Comparison of ENCODE assay signal across 12 cellular contexts in the genomic region with DNA sequence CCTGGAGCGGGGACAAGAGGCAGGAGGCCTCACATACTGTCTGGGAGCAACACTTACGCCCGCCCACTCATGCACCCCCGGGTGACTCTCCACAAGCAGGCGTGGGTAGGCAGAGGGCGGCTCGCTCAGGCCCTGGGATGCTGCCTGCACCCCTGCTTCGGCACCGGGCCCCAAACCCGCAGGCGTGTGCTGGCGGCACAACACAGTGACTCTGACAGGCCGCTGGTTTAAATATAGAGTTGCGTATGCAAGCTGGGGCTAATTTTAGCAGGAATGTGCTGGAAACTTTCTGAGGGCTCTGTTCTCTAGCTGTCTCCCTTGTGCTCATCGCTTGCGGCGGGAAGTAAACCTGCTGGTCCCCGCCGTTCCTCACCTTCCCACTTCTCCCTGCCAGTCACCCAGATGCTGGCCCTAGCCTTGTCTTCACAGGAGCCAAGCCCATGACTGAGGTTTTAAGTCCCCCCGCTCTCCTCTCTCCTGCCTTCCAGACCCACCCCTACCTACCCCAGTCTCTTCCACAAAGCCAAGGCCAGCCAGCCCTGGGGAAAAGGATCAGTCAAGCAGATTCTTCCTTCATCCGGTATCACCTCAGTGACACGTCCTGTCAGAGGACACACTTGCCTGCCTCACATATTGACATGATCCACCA.
DNase-seq lines count a peak whose midpoint lies in the region; ATAC-seq and TF ChIP-seq lines count a peak whose summit lies in the region.
"Had no signal": no experiment of that assay in that cellular context is flagged by ENCODE, and none has a peak within 500 bp of the region (broad histone marks: within the 10 kb centered on the region; RNA-seq: fewer than 3 reads in every experiment).

No MANE protein-coding gene starts in this region.

- no peaks in the 10 kb centered on the region for H3K36me3 ChIP-seq in gastrocnemius medialis
- H3K36me3 ChIP-seq in thyroid gland, result no peaks in the 10 kb centered on the region
- H3K36me3 ChIP-seq: neutrophil had no signal

- H3K27me3 ChIP-seq in gastrocnemius medialis, result no peaks in the 10 kb centered on the region
- H3K27me3 ChIP-seq in thyroid gland, result no peaks in the 10 kb centered on the region

- TF ChIP-seq CTCF in gastrocnemius medialis (IDR thresholded peaks at IDR 0.05 in 4 of 5, conservative IDR thresholded peaks at IDR 0.05 in 1 of 5), result no peak
- TF ChIP-seq CTCF in thyroid gland (IDR thresholded peaks at IDR 0.05), result no peak

- peak; percentile 33 for DNase-seq in Ammon's horn (ENCODE audit: low spot score)
- DNase-seq in caudate nucleus (lab: John Stamatoyannopoulos, UW), result peak in 20 of 61 donors; percentile 9 to 86 (median 34)
- DNase-seq in hepatic stellate cell (ENCODE audit: low spot score), result peak; percentile 70
- DNase-seq in gastrocnemius medialis, result peak; percentile 49 to 63
- no peak for DNase-seq in stimulated activated CD4-positive, alpha-beta T cell treated with anti-CD3 and anti-CD28 coated beads, Interleukin-4, amount 100 ng/mL, for 1 hour
- no peak for DNase-seq in left lobe of liver (ENCODE audit: low spot score)
- DNase-seq in thyroid gland, result no peak
- DNase-seq: activated T-cell treated with anti-CD3 and anti-CD28 coated beads for 4 hours; SHP77; stimulated activated CD4-positive, alpha-beta T cell treated with anti-CD3 and anti-CD28 coated beads, Interleukin-2, amount 100 ng/mL, for 24 hours had no signal

- H3K4me3 ChIP-seq in gastrocnemius medialis, result peak overlapping the region in 2 of 4 donors; percentile 12 to 31
- no peak overlapping the region for H3K4me3 ChIP-seq in thyroid gland (replicated peaks in 1 of 3)

- intact Hi-C loops in gastrocnemius medialis (cut with DNase I; ENCODE audit: low total_unique reads), result loop anchor here (2.0 to 5.0 kb wide), 4 partner anchors 27 to 256 kb away; a partner anchor contains a TSS
- intact Hi-C loops in thyroid gland (cut with DNase I), result no loop called here

- TF ChIP-seq POLR2A in gastrocnemius medialis (IDR thresholded peaks at IDR 0.05) (peak; percentile 26 to 36), thyroid gland (IDR thresholded peaks at IDR 0.05) (no peak)

- ATAC-seq in gastrocnemius medialis, result peak; percentile 96 to 98
- ATAC-seq in left lobe of liver, result no peak
- no peak for ATAC-seq in HG03175 (IDR thresholded peaks at IDR 0.05; ENCODE audit: unreplicated experiment)

- H3K4me1 ChIP-seq in gastrocnemius medialis (peaks cover 20 to 25% of the 10 kb centered on the region in 2 donors), thyroid gland (peaks cover 0 to 20% of the 10 kb centered on the region in 2 donors)

- H3K27ac ChIP-seq in caudate nucleus (ENCODE audit: low read depth, low read length) (peak overlapping the region; percentile 21), gastrocnemius medialis (peak overlapping the region; percentile 74 to 88 (median 83)), thyroid gland (no peak overlapping the region)
- H3K27ac ChIP-seq: neutrophil had no signal

- in situ Hi-C loops in gastrocnemius medialis (cut with MboI; ENCODE audit: low sequenced_read_pairs in 4 of 4), result no loop called here

- WGBS in thyroid gland, 2 donors, result 79 to 81% methylated on average over 20 of the region's 22 CpGs

- no peaks in the 10 kb centered on the region for H3K9me3 ChIP-seq in gastrocnemius medialis
- H3K9me3 ChIP-seq in thyroid gland, result no peaks in the 10 kb centered on the region
- H3K9me3 ChIP-seq: neutrophil had no signal

Comparison
In these comparisons a context has a peak if more than half of its experiments do, and no peak if none do; other contexts are left out.
1. DNase-seq: peak in Ammon's horn (single experiment), hepatic stellate cell (single experiment) and gastrocnemius medialis (2 of 2); none in stimulated activated CD4-positive, alpha-beta T cell treated with anti-CD3 and anti-CD28 coated beads, Interleukin-4, amount 100 ng/mL, for 1 hour (single experiment), left lobe of liver (single experiment) and thyroid gland (0 of 2).
2. H3K27ac ChIP-seq: peak in caudate nucleus (single experiment) and gastrocnemius medialis (4 of 4); none in thyroid gland (0 of 3).
3. ATAC-seq: peak in gastrocnemius medialis (2 of 2); none in left lobe of liver (single experiment) and HG03175 (single experiment).
4. POLR2A ChIP-seq: peak in gastrocnemius medialis (2 of 2); none in thyroid gland (0 of 2).